ENCODE assay signal across 1 cellular context in the genomic region with DNA sequence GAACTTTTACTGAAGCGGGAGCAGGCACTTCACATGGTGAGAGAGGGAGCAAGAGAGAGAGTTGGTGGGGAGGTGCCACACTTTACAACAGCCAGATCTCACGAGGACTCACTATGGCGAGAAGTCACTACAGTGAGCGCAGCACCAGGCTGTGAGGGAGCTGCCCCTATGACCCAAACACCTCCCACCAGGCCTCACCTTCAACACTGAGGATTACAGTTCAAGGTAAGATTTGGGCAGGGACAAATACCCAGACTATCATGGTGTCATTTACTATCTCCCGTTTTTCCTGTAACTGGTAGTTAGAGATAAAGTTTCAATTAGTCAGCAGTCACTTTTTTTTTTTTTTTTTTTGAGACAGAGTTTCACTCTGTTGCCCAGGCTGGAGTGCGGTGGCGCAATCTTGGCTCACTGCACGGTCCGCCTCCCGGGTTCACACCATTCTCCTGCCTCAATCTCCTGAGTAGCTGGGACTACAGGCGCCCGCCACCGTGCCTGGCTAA.
TF ChIP-seq lines count a peak whose summit lies in the region.

No MANE protein-coding gene starts in this region.

TF ChIP-seq in K562, 482 proteins besides CTCF, POLR2A, EP300 and RAD21 (continues in another document):
- no peak for TF ChIP-seq KLF13 (tag; IDR thresholded peaks at IDR 0.05; ENCODE audit: borderline replicate concordance, low read depth)
- peak; percentile 61 for TF ChIP-seq NR2C1 (IDR thresholded peaks at IDR 0.05)
- peak; percentile 58 for TF ChIP-seq NR2C1 (tag; IDR thresholded peaks at IDR 0.05)
- TF ChIP-seq MCM3 (IDR thresholded peaks at IDR 0.05), result no peak
- no peak for TF ChIP-seq FOXP1 (CRISPR knock-in tag; IDR thresholded peaks at IDR 0.05)
- TF ChIP-seq, protein P1, sequence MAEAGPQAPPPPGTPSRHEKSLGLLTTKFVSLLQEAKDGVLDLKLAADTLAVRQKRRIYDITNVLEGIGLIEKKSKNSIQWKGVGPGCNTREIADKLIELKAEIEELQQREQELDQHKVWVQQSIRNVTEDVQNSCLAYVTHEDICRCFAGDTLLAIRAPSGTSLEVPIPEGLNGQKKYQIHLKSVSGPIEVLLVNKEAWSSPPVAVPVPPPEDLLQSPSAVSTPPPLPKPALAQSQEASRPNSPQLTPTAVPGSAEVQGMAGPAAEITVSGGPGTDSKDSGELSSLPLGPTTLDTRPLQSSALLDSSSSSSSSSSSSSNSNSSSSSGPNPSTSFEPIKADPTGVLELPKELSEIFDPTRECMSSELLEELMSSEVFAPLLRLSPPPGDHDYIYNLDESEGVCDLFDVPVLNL (CRISPR knock-in tag; IDR thresholded peaks at IDR 0.05; ENCODE audit: low read depth), result no peak
- TF ChIP-seq SP1 (CRISPR knock-in tag; IDR thresholded peaks at IDR 0.05), result no peak
- TF ChIP-seq POLR2G (IDR thresholded peaks at IDR 0.05; ENCODE audit: low read depth, low read length), result no peak
- TF ChIP-seq, protein P2, sequence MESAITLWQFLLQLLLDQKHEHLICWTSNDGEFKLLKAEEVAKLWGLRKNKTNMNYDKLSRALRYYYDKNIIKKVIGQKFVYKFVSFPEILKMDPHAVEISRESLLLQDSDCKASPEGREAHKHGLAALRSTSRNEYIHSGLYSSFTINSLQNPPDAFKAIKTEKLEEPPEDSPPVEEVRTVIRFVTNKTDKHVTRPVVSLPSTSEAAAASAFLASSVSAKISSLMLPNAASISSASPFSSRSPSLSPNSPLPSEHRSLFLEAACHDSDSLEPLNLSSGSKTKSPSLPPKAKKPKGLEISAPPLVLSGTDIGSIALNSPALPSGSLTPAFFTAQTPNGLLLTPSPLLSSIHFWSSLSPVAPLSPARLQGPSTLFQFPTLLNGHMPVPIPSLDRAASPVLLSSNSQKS (CRISPR knock-in tag; IDR thresholded peaks at IDR 0.05), result no peak
- TF ChIP-seq TCF3 (CRISPR knock-in tag; IDR thresholded peaks at IDR 0.05), result peak; percentile 89
- TF ChIP-seq, protein P3, sequence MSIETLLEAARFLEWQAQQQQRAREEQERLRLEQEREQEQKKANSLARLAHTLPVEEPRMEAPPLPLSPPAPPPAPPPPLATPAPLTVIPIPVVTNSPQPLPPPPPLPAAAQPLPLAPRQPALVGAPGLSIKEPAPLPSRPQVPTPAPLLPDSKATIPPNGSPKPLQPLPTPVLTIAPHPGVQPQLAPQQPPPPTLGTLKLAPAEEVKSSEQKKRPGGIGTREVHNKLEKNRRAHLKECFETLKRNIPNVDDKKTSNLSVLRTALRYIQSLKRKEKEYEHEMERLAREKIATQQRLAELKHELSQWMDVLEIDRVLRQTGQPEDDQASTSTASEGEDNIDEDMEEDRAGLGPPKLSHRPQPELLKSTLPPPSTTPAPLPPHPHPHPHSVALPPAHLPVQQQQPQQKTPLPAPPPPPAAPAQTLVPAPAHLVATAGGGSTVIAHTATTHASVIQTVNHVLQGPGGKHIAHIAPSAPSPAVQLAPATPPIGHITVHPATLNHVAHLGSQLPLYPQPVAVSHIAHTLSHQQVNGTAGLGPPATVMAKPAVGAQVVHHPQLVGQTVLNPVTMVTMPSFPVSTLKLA (conservative IDR thresholded peaks at IDR 0.05), result no peak; a peak in 1 of 4 replicates
- peak; percentile 53; the same call in 1 of the 2 replicates for TF ChIP-seq L3MBTL2 (IDR thresholded peaks at IDR 0.05)
- no peak for TF ChIP-seq ZNF174 (CRISPR knock-in tag; IDR thresholded peaks at IDR 0.05)
- no peak for TF ChIP-seq ZNF263 (CRISPR knock-in tag; IDR thresholded peaks at IDR 0.05; ENCODE audit: borderline replicate concordance)
- no peak for TF ChIP-seq NFIX (CRISPR knock-in tag; IDR thresholded peaks at IDR 0.05; ENCODE audit: low read depth)
- TF ChIP-seq EZH2 (IDR thresholded peaks at IDR 0.05; ENCODE audit: borderline replicate concordance, low read depth, low read length), result no peak
- TF ChIP-seq, protein P4, sequence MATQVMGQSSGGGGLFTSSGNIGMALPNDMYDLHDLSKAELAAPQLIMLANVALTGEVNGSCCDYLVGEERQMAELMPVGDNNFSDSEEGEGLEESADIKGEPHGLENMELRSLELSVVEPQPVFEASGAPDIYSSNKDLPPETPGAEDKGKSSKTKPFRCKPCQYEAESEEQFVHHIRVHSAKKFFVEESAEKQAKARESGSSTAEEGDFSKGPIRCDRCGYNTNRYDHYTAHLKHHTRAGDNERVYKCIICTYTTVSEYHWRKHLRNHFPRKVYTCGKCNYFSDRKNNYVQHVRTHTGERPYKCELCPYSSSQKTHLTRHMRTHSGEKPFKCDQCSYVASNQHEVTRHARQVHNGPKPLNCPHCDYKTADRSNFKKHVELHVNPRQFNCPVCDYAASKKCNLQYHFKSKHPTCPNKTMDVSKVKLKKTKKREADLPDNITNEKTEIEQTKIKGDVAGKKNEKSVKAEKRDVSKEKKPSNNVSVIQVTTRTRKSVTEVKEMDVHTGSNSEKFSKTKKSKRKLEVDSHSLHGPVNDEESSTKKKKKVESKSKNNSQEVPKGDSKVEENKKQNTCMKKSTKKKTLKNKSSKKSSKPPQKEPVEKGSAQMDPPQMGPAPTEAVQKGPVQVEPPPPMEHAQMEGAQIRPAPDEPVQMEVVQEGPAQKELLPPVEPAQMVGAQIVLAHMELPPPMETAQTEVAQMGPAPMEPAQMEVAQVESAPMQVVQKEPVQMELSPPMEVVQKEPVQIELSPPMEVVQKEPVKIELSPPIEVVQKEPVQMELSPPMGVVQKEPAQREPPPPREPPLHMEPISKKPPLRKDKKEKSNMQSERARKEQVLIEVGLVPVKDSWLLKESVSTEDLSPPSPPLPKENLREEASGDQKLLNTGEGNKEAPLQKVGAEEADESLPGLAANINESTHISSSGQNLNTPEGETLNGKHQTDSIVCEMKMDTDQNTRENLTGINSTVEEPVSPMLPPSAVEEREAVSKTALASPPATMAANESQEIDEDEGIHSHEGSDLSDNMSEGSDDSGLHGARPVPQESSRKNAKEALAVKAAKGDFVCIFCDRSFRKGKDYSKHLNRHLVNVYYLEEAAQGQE (CRISPR knock-in tag; IDR thresholded peaks at IDR 0.05; ENCODE audit: low read depth), result no peak
- no peak for TF ChIP-seq SETDB1 (IDR thresholded peaks at IDR 0.05; ENCODE audit: low read length)
- TF ChIP-seq, protein P5, sequence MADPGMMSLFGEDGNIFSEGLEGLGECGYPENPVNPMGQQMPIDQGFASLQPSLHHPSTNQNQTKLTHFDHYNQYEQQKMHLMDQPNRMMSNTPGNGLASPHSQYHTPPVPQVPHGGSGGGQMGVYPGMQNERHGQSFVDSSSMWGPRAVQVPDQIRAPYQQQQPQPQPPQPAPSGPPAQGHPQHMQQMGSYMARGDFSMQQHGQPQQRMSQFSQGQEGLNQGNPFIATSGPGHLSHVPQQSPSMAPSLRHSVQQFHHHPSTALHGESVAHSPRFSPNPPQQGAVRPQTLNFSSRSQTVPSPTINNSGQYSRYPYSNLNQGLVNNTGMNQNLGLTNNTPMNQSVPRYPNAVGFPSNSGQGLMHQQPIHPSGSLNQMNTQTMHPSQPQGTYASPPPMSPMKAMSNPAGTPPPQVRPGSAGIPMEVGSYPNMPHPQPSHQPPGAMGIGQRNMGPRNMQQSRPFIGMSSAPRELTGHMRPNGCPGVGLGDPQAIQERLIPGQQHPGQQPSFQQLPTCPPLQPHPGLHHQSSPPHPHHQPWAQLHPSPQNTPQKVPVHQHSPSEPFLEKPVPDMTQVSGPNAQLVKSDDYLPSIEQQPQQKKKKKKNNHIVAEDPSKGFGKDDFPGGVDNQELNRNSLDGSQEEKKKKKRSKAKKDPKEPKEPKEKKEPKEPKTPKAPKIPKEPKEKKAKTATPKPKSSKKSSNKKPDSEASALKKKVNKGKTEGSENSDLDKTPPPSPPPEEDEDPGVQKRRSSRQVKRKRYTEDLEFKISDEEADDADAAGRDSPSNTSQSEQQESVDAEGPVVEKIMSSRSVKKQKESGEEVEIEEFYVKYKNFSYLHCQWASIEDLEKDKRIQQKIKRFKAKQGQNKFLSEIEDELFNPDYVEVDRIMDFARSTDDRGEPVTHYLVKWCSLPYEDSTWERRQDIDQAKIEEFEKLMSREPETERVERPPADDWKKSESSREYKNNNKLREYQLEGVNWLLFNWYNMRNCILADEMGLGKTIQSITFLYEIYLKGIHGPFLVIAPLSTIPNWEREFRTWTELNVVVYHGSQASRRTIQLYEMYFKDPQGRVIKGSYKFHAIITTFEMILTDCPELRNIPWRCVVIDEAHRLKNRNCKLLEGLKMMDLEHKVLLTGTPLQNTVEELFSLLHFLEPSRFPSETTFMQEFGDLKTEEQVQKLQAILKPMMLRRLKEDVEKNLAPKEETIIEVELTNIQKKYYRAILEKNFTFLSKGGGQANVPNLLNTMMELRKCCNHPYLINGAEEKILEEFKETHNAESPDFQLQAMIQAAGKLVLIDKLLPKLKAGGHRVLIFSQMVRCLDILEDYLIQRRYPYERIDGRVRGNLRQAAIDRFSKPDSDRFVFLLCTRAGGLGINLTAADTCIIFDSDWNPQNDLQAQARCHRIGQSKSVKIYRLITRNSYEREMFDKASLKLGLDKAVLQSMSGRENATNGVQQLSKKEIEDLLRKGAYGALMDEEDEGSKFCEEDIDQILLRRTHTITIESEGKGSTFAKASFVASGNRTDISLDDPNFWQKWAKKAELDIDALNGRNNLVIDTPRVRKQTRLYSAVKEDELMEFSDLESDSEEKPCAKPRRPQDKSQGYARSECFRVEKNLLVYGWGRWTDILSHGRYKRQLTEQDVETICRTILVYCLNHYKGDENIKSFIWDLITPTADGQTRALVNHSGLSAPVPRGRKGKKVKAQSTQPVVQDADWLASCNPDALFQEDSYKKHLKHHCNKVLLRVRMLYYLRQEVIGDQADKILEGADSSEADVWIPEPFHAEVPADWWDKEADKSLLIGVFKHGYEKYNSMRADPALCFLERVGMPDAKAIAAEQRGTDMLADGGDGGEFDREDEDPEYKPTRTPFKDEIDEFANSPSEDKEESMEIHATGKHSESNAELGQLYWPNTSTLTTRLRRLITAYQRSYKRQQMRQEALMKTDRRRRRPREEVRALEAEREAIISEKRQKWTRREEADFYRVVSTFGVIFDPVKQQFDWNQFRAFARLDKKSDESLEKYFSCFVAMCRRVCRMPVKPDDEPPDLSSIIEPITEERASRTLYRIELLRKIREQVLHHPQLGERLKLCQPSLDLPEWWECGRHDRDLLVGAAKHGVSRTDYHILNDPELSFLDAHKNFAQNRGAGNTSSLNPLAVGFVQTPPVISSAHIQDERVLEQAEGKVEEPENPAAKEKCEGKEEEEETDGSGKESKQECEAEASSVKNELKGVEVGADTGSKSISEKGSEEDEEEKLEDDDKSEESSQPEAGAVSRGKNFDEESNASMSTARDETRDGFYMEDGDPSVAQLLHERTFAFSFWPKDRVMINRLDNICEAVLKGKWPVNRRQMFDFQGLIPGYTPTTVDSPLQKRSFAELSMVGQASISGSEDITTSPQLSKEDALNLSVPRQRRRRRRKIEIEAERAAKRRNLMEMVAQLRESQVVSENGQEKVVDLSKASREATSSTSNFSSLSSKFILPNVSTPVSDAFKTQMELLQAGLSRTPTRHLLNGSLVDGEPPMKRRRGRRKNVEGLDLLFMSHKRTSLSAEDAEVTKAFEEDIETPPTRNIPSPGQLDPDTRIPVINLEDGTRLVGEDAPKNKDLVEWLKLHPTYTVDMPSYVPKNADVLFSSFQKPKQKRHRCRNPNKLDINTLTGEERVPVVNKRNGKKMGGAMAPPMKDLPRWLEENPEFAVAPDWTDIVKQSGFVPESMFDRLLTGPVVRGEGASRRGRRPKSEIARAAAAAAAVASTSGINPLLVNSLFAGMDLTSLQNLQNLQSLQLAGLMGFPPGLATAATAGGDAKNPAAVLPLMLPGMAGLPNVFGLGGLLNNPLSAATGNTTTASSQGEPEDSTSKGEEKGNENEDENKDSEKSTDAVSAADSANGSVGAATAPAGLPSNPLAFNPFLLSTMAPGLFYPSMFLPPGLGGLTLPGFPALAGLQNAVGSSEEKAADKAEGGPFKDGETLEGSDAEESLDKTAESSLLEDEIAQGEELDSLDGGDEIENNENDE (IDR thresholded peaks at IDR 0.05; ENCODE audit: low read depth, low read length), result no peak
- TF ChIP-seq KDM2B (CRISPR knock-in tag; IDR thresholded peaks at IDR 0.05), result no peak
- TF ChIP-seq PURB (CRISPR knock-in tag; IDR thresholded peaks at IDR 0.05; ENCODE audit: low read depth), result no peak
- no peak for TF ChIP-seq CBX8 (IDR thresholded peaks at IDR 0.05; ENCODE audit: borderline replicate concordance, extremely low read depth, low read depth, low read length, poor library complexity, severe bottlenecking)
- no peak for TF ChIP-seq TCF7L2 (IDR thresholded peaks at IDR 0.05; ENCODE audit: low read depth, low read length)
- TF ChIP-seq SP2 (IDR thresholded peaks at IDR 0.05; ENCODE audit: extremely low read depth, low read depth, low read length, poor library complexity, severe bottlenecking), result no peak
- TF ChIP-seq KLF6 (CRISPR knock-in tag; IDR thresholded peaks at IDR 0.05; ENCODE audit: borderline replicate concordance), result no peak
- TF ChIP-seq, protein P6, sequence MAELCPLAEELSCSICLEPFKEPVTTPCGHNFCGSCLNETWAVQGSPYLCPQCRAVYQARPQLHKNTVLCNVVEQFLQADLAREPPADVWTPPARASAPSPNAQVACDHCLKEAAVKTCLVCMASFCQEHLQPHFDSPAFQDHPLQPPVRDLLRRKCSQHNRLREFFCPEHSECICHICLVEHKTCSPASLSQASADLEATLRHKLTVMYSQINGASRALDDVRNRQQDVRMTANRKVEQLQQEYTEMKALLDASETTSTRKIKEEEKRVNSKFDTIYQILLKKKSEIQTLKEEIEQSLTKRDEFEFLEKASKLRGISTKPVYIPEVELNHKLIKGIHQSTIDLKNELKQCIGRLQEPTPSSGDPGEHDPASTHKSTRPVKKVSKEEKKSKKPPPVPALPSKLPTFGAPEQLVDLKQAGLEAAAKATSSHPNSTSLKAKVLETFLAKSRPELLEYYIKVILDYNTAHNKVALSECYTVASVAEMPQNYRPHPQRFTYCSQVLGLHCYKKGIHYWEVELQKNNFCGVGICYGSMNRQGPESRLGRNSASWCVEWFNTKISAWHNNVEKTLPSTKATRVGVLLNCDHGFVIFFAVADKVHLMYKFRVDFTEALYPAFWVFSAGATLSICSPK (IDR thresholded peaks at IDR 0.05; ENCODE audit: borderline replicate concordance), result no peak
- TF ChIP-seq DIDO1 (tag; IDR thresholded peaks at IDR 0.05; ENCODE audit: low read depth), result no peak
- TF ChIP-seq GATAD2A (IDR thresholded peaks at IDR 0.05), result 0 out of 2 replicates have a peak, but pooled peaks have one; percentile 26
- no peak for TF ChIP-seq CBX2 (IDR thresholded peaks at IDR 0.05; ENCODE audit: insufficient read depth, low read length, poor library complexity, severe bottlenecking)
- no peak for TF ChIP-seq SMARCB1 (IDR thresholded peaks at IDR 0.05; ENCODE audit: insufficient read length, low read depth)
- TF ChIP-seq, protein P7, sequence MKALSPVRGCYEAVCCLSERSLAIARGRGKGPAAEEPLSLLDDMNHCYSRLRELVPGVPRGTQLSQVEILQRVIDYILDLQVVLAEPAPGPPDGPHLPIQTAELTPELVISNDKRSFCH (CRISPR knock-in tag; IDR thresholded peaks at IDR 0.05), result no peak
- TF ChIP-seq, protein P7 (tag; IDR thresholded peaks at IDR 0.05), result peak; percentile 41; the same call in 1 of the 2 replicates
- no peak for TF ChIP-seq POLR2AphosphoS5 (IDR thresholded peaks at IDR 0.05; ENCODE audit: control insufficient read depth, insufficient read depth, low read depth, low read length)
